1 cellular context compared by ENCODE assay signal in genomic region chr1:27478098-27478497, GRCh38.
TF ChIP-seq lines count a peak whose summit lies in the region.

No MANE protein-coding gene starts in this region.

TF ChIP-seq in K562, 482 proteins besides CTCF, POLR2A, EP300 and RAD21 (continued from another document):
- peak; percentile 84 for TF ChIP-seq ZBTB40 (IDR thresholded peaks at IDR 0.05)
- TF ChIP-seq ZBTB40 (CRISPR knock-in tag; IDR thresholded peaks at IDR 0.05), result no peak
- TF ChIP-seq TRIM24 (IDR thresholded peaks at IDR 0.05), result peak; percentile 55; a peak in 2 of 4 replicates
- no peak for TF ChIP-seq NFYB (IDR thresholded peaks at IDR 0.05; ENCODE audit: extremely low read depth, insufficient read length)
- TF ChIP-seq BMI1 (IDR thresholded peaks at IDR 0.05; ENCODE audit: low read length), result no peak
- peak; percentile 45; the same call in 1 of the 2 replicates for TF ChIP-seq ZNF384 (IDR thresholded peaks at IDR 0.05; ENCODE audit: low read depth, low read length)
TF ChIP-seq in K562: peak in this region for 6.
